In the genomic region with DNA sequence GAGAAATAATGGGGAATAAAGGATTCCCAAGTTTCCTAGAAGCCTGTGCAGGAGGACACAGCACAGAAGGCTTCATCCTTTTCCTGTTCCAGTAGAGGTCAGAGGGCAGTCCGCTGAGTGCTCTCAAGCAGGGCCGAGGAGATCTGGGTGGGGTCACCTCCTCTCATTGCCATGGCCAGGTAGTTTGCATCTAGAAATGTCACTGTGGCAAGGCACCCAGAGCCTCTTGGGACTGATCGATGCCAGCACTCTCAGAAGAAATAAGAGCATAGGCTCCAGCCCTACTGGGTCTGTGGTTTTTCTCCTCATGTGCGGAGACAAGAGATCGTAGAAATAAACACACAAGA, we compare ENCODE assay signal across 9 cellular contexts. TPM values are rescaled to one million over a fixed set of nuclear protein-coding genes. Genes with fewer than 3 reads are reported as not detected.
DNase-seq lines count a peak whose midpoint lies in the region; ATAC-seq, FAIRE-seq and TF ChIP-seq lines count a peak whose summit lies in the region.
"Had no signal": no experiment of that assay in that cellular context is flagged by ENCODE, and none has a peak within 500 bp of the region (broad histone marks: within the 10 kb centered on the region; RNA-seq: fewer than 3 reads in every experiment).

No MANE protein-coding gene starts in this region.

- H3K9me3 ChIP-seq in OCI-LY1 (ENCODE audit: low read length) = no peaks in the 10 kb centered on the region
- H3K9me3 ChIP-seq in right lobe of liver = no peaks in the 10 kb centered on the region

- ATAC-seq in GM21717 (IDR thresholded peaks at IDR 0.05; ENCODE audit: unreplicated experiment) (peak; percentile 34), right lobe of liver (peak; percentile 33 to 59 (median 50))

- TF ChIP-seq POLR2A in right lobe of liver (IDR thresholded peaks at IDR 0.05) = no peak

- H3K4me3 ChIP-seq in GM12865 (ENCODE audit: low read depth, low read length) = peak overlapping the region; percentile 53
- peak overlapping the region; percentile 60 for H3K4me3 ChIP-seq in OCI-LY1 (ENCODE audit: low read depth, low read length, poor library complexity, severe bottlenecking)
- H3K4me3 ChIP-seq in right lobe of liver = peak overlapping the region; percentile 30 to 56 (median 37)
- H3K4me3 ChIP-seq in foreskin fibroblast (ENCODE audit: low read depth in 1 of 2, low read length in 2 of 2) = no peak overlapping the region

- H3K27me3 ChIP-seq in OCI-LY1 (ENCODE audit: insufficient read depth, low read length) (no peaks in the 10 kb centered on the region), right lobe of liver (no peaks in the 10 kb centered on the region)

- intact Hi-C loops in right lobe of liver (cut with DNase I) = no loop called here

- 33% methylated on average over 3 of the region's 5 CpGs for WGBS in right lobe of liver (ENCODE audit: insufficient coverage, low coverage, low lambda C conversion rate, missing lambda C conversion rate)

- H3K36me3 ChIP-seq in OCI-LY1 (ENCODE audit: insufficient read depth, low read length) (peaks cover 64% of the 10 kb centered on the region), right lobe of liver (peaks cover 4 to 51% (median 19%) of the 10 kb centered on the region in 4 donors)

- DNase-seq in GM12865 (ENCODE audit: low read depth) (no peak), right lobe of liver (no peak), frontal cortex (ENCODE audit: low spot score in 2 of 2) (no peak), RKO (ENCODE audit: low spot score) (no peak), foreskin fibroblast (no peak)
- no peak for DNase-seq in activated CD4-positive, alpha-beta T cell treated with anti-CD3 and anti-CD28 coated beads, Interleukin-2, amount 50 U/mL, for 48 hours

- H2AFZ ChIP-seq in OCI-LY1 (ENCODE audit: low read length) = no peak overlapping the region

- H3K9ac ChIP-seq in OCI-LY1 (ENCODE audit: low read length) = peak overlapping the region; percentile 53

- no peaks in the 10 kb centered on the region for H3K79me2 ChIP-seq in OCI-LY1 (ENCODE audit: insufficient read depth, low read length)

- peak overlapping the region; percentile 89 for H3K27ac ChIP-seq in OCI-LY1 (ENCODE audit: low read depth, low read length, poor library complexity, severe bottlenecking)
- peak overlapping the region; percentile 83 to 87 (median 85) for H3K27ac ChIP-seq in right lobe of liver

- TF ChIP-seq CTCF in GM12865 (IDR thresholded peaks at IDR 0.05; ENCODE audit: insufficient read depth, low read depth, low read length, missing control alignments) = no peak
- no peak for TF ChIP-seq CTCF in OCI-LY1 (IDR thresholded peaks at IDR 0.05; ENCODE audit: low read length)
- TF ChIP-seq CTCF in right lobe of liver (IDR thresholded peaks at IDR 0.05) = no peak
- TF ChIP-seq CTCF in foreskin fibroblast (IDR thresholded peaks at IDR 0.05; ENCODE audit: low read depth, low read length) = no peak

- peaks cover 3% of the 10 kb centered on the region for H3F3A ChIP-seq in OCI-LY1 (ENCODE audit: insufficient read depth, low read length)

- H3K4me1 ChIP-seq in OCI-LY1 (ENCODE audit: insufficient read depth, low read length, severe bottlenecking) (peaks cover 42% of the 10 kb centered on the region), right lobe of liver (peaks cover 0 to 19% (median 5%) of the 10 kb centered on the region in 4 donors)

- no peaks in the 10 kb centered on the region for H3K9me2 ChIP-seq in OCI-LY1 (ENCODE audit: low read depth, low read length)

- H3K4me2 ChIP-seq in OCI-LY1 (ENCODE audit: low read length) = peak overlapping the region; percentile 86

- FAIRE-seq in frontal cortex (lab: Jason Lieb, UNC) = no peak
- FAIRE-seq: colon had no signal

- H4K20me1 ChIP-seq in OCI-LY1 (ENCODE audit: insufficient read depth, low read length) = no peaks in the 10 kb centered on the region

RNA-seq across cellular contexts. Expression of a gene that starts 7.9 kb away (rescaled TPM):
- total RNA-seq in right lobe of liver (10 to 100 TPM; 21.1 to 31.3 (median 26.2) TPM), frontal cortex (61.1 TPM)

Comparison
In these comparisons a context has a peak if more than half of its experiments do, and no peak if none do; other contexts are left out.
1. H3K4me3 ChIP-seq: peak in GM12865 (single experiment), OCI-LY1 (single experiment) and right lobe of liver (3 of 3); none in foreskin fibroblast (0 of 2).